In genomic region chr12:104434129-104434528, GRCh38 we compare ENCODE assay signal across 8 cellular contexts.
"Had no signal": no experiment of that assay in that cellular context is flagged by ENCODE, and none has a peak within 500 bp of the region (broad histone marks: within the 10 kb centered on the region; RNA-seq: fewer than 3 reads in every experiment).

No MANE protein-coding gene starts in this region.

- DNase-seq: GDM1, GF-D8 had no signal

- FAIRE-seq: G401.6, GM12878, GM12891, GM12892, GM18507, GM19239 had no signal

- H3K4me3 ChIP-seq: GM12878 had no signal

- ATAC-seq: GM12878 had no signal
